8 cellular contexts compared by ENCODE assay signal in genomic region chr7:23544913-23545354, GRCh38. TPM values are rescaled to one million over a fixed set of nuclear protein-coding genes. Genes with fewer than 3 reads are reported as not detected.
A peak's percentile ranks its signal among the peaks of the same experiment; 100 is the strongest.
DNase-seq lines count a peak whose midpoint lies in the region; ATAC-seq, FAIRE-seq and TF ChIP-seq lines count a peak whose summit lies in the region.

No MANE protein-coding gene starts in this region.

- no peaks in the 10 kb centered on the region for H3K79me2 ChIP-seq in astrocyte (ENCODE audit: insufficient read depth, low read length)

- no peak overlapping the region for H3K9ac ChIP-seq in astrocyte (ENCODE audit: low read length)

- H3K27ac Mint-ChIP-seq in astrocyte (ENCODE audit: unreplicated experiment) (no peak overlapping the region), nephron progenitor cell (no peak overlapping the region)
- no peak overlapping the region for H3K27ac Mint-ChIP-seq in activated naive CD4-positive, alpha-beta T cell treated with anti-CD3 and anti-CD28 coated beads, Interleukin-2, amount 50 U/mL, for 72 hours

- TF ChIP-seq CTCF in AG09309 (IDR thresholded peaks at IDR 0.05; ENCODE audit: control insufficient read depth, insufficient read depth, low read depth, low read length, missing control alignments) (peak; percentile 54), astrocyte (IDR thresholded peaks at IDR 0.05; ENCODE audit: insufficient read depth, low read depth, low read length) (peak; percentile 53), nephron progenitor cell (IDR thresholded peaks at IDR 0.05) (peak; percentile 12)

- H3K4me1 ChIP-seq in astrocyte (ENCODE audit: insufficient read depth, low read length): no peaks in the 10 kb centered on the region

- H3K4me1 Mint-ChIP-seq in astrocyte (ENCODE audit: low read depth, unreplicated experiment) (peaks cover 2% of the 10 kb centered on the region), nephron progenitor cell (no peaks in the 10 kb centered on the region)

- H3K4me3 Mint-ChIP-seq in astrocyte (ENCODE audit: unreplicated experiment) (no peak overlapping the region), nephron progenitor cell (no peak overlapping the region)

- H4K20me1 ChIP-seq in astrocyte (ENCODE audit: insufficient read depth, low read length): no peaks in the 10 kb centered on the region

- no peak overlapping the region for H2AFZ ChIP-seq in astrocyte (ENCODE audit: low read depth, low read length)

- FAIRE-seq in astrocyte (lab: Jason Lieb, UNC): no peak

- no peaks in the 10 kb centered on the region for H3K36me3 ChIP-seq in astrocyte (ENCODE audit: insufficient read depth, low read length)

- no peaks in the 10 kb centered on the region for H3K9me3 Mint-ChIP-seq in astrocyte (ENCODE audit: unreplicated experiment)
- H3K9me3 Mint-ChIP-seq in nephron progenitor cell: peaks cover 5% of the 10 kb centered on the region
- no peaks in the 10 kb centered on the region for H3K9me3 Mint-ChIP-seq in activated naive CD4-positive, alpha-beta T cell treated with anti-CD3 and anti-CD28 coated beads, Interleukin-2, amount 50 U/mL, for 72 hours

- H3K9me3 ChIP-seq in astrocyte (ENCODE audit: insufficient read depth, low read depth, low read length): no peaks in the 10 kb centered on the region

- no peak overlapping the region for H3K27ac ChIP-seq in astrocyte (ENCODE audit: low read depth, low read length)

- DNase-seq in AG09309 (ENCODE audit: low read depth) (no peak), NCI-H2196 (lab: John Stamatoyannopoulos, UW; ENCODE audit: unreplicated experiment) (peak; percentile 62), astrocyte (ENCODE audit: low read depth) (peak; percentile 16), nephron progenitor cell (no peak), midbrain (lab: John Stamatoyannopoulos, UW) (no peak)
- DNase-seq in activated naive CD4-positive, alpha-beta T cell treated with anti-CD3 and anti-CD28 coated beads, Interleukin-2, amount 50 U/mL, for 72 hours (ENCODE audit: low spot score in 2 of 2): no peak

- ATAC-seq in GM18517 (IDR thresholded peaks at IDR 0.05; ENCODE audit: unreplicated experiment): peak; percentile 65
- peak; percentile 66 for ATAC-seq in HG03025 (IDR thresholded peaks at IDR 0.05; ENCODE audit: low FRiP score, unreplicated experiment)
- no peak for ATAC-seq in activated naive CD4-positive, alpha-beta T cell treated with anti-CD3 and anti-CD28 coated beads, Interleukin-2, amount 50 U/mL, for 72 hours

- H3K4me2 ChIP-seq in astrocyte (ENCODE audit: low read length): no peak overlapping the region

- H3K27me3 ChIP-seq in astrocyte (ENCODE audit: insufficient read depth, low read length): no peaks in the 10 kb centered on the region

- no peaks in the 10 kb centered on the region for H3K27me3 Mint-ChIP-seq in astrocyte (ENCODE audit: low read depth, unreplicated experiment)
- peaks cover 17% of the 10 kb centered on the region for H3K27me3 Mint-ChIP-seq in nephron progenitor cell (ENCODE audit: low read depth, poor library complexity)

- H3K36me3 Mint-ChIP-seq in astrocyte (ENCODE audit: low read depth, unreplicated experiment): no peaks in the 10 kb centered on the region
- H3K36me3 Mint-ChIP-seq in nephron progenitor cell (ENCODE audit: low read depth): no peaks in the 10 kb centered on the region
- no peaks in the 10 kb centered on the region for H3K36me3 Mint-ChIP-seq in activated naive CD4-positive, alpha-beta T cell treated with anti-CD3 and anti-CD28 coated beads, Interleukin-2, amount 50 U/mL, for 72 hours

- H3K4me3 ChIP-seq in AG09309 (ENCODE audit: control insufficient read depth, low read depth, low read length): no peak overlapping the region
- H3K4me3 ChIP-seq in astrocyte (ENCODE audit: insufficient read depth, low read depth, low read length): no peak overlapping the region

RNA-seq across cellular contexts. Expression of gene TRA2A, which starts 13.2 kb away (rescaled TPM):
- total RNA-seq in astrocyte: 72.4 and 86.0 TPM in 2 replicates
- total RNA-seq in activated naive CD4-positive, alpha-beta T cell treated with anti-CD3 and anti-CD28 coated beads, Interleukin-2, amount 50 U/mL, for 72 hours: 100 to 1,000 TPM in 1 of 2 donors, 10 to 100 TPM in 1; 85.8 to 114 TPM

RNA-seq across cellular contexts. Expression of gene CCDC126, which starts 52.2 kb away (rescaled TPM):
- total RNA-seq in astrocyte: 10.1 and 12.0 TPM in 2 replicates
- total RNA-seq in activated naive CD4-positive, alpha-beta T cell treated with anti-CD3 and anti-CD28 coated beads, Interleukin-2, amount 50 U/mL, for 72 hours: 1 to 10 TPM; 6.4 to 8.5 TPM

Comparison
In these comparisons a context has a peak if more than half of its experiments do, and no peak if none do; other contexts are left out.
1. DNase-seq: peak in NCI-H2196 (single experiment) and astrocyte (single experiment); none in AG09309 (single experiment), nephron progenitor cell (single experiment), activated naive CD4-positive, alpha-beta T cell treated with anti-CD3 and anti-CD28 coated beads, Interleukin-2, amount 50 U/mL, for 72 hours (0 of 2) and midbrain (single experiment).
2. ATAC-seq: peak in GM18517 (single experiment) and HG03025 (single experiment); none in activated naive CD4-positive, alpha-beta T cell treated with anti-CD3 and anti-CD28 coated beads, Interleukin-2, amount 50 U/mL, for 72 hours (0 of 2).
3. Peak in every context shown above with its lines, with median percentiles within 50 percentile points of each other: CTCF ChIP-seq.